20 cellular contexts compared by ENCODE assay signal in genomic region chr7:6078548-6078947, GRCh38. TPM values are rescaled to one million over a fixed set of nuclear protein-coding genes. Genes with fewer than 3 reads are reported as not detected.
DNase-seq lines count a peak whose midpoint lies in the region; ATAC-seq lines count a peak whose summit lies in the region.
"Had no signal": no experiment of that assay in that cellular context is flagged by ENCODE, and none has a peak within 500 bp of the region (broad histone marks: within the 10 kb centered on the region; RNA-seq: fewer than 3 reads in every experiment).

No MANE protein-coding gene starts in this region.

- H3K4me3 Mint-ChIP-seq in naive B cell, result peak overlapping the region in 1 of 8 donors; percentile 73
- H3K4me3 Mint-ChIP-seq: CD4-positive, alpha-beta T cell; H9 had no signal

- DNase-seq in Daoy (ENCODE audit: low read depth), result peak; percentile 16
- DNase-seq in M059J (ENCODE audit: low read depth), result peak; percentile 21
- peak; percentile 43 for DNase-seq in RPMI8226
- DNase-seq in naive B cell, result peak; percentile 56
- no peak for DNase-seq in activated T-cell treated with anti-CD3 and anti-CD28 coated beads, Interleukin-2, amount 50 U/mL, for 48 hours
- no peak for DNase-seq in NCI-H526 (lab: John Stamatoyannopoulos, UW)
- DNase-seq: BE2C; Caco-2; CD4-positive, alpha-beta T cell; EL; H9; NCI-H1092 treated with DMSO at 0.1 percent for 48 hours; NCI-H146; NCI-H2029 treated with DMSO at 0.1 percent for 48 hours; NCI-H2171 treated with DMSO at 0.1 percent for 48 hours; NCI-H446; NCI-H69; T-helper 1 cell; T-helper 9 cell had no signal

- no peaks in the 10 kb centered on the region for H3K27me3 Mint-ChIP-seq in naive B cell
- H3K27me3 Mint-ChIP-seq: CD4-positive, alpha-beta T cell had no signal

- H3K4me1 Mint-ChIP-seq in naive B cell, result peaks cover 8 to 15% (median 11%) of the 10 kb centered on the region in 3 donors

- no peaks in the 10 kb centered on the region for H3K36me3 Mint-ChIP-seq in naive B cell

- peak overlapping the region; percentile 39 to 97 (median 82) for H3K27ac Mint-ChIP-seq in naive B cell
- H3K27ac Mint-ChIP-seq: CD4-positive, alpha-beta T cell; H9 had no signal

- H3K9me3 Mint-ChIP-seq in naive B cell, result no peaks in the 10 kb centered on the region
- H3K9me3 Mint-ChIP-seq: CD4-positive, alpha-beta T cell; H9 had no signal

- ATAC-seq in naive B cell (ENCODE audit: low read depth in 2 of 2), result peak; percentile 34 to 42
- ATAC-seq in GM19351 (IDR thresholded peaks at IDR 0.05; ENCODE audit: unreplicated experiment), result no peak

RNA-seq across cellular contexts. Expression of gene EIF2AK1, which starts 19.6 kb away (rescaled TPM):
- total RNA-seq in Daoy (2014; rRNA removed; shearing (Covaris generic)), result 81.4 and 102 TPM in 2 replicates
- 189 and 198 TPM in 2 replicates for total RNA-seq in M059J (2014; rRNA removed; shearing (Covaris generic))
- 100 to 1,000 TPM in 1 of 6 donors, 10 to 100 TPM in 5; 72.1 to 104 (median 92.5) TPM for polyA plus RNA-seq in naive B cell (ENCODE audit: low read depth in 6 of 6)

RNA-seq across cellular contexts. Expression of gene USP42, which starts 26.2 kb away (rescaled TPM):
- 6.7 and 16.5 TPM in 2 replicates for total RNA-seq in Daoy (2014; rRNA removed; shearing (Covaris generic))
- total RNA-seq in M059J (2014; rRNA removed; shearing (Covaris generic)), result 6.6 and 9.7 TPM in 2 replicates
- polyA plus RNA-seq in naive B cell (ENCODE audit: low read depth in 6 of 6), result 10 to 100 TPM in 1 of 6 donors, 1 to 10 TPM in 5; 2.8 to 12.5 (median 5.8) TPM

RNA-seq across cellular contexts. Expression of gene ANKRD61, which starts 47.4 kb away (rescaled TPM):
- 0.23 and 0.89 TPM in 2 replicates for total RNA-seq in Daoy (2014; rRNA removed; shearing (Covaris generic))
- 1.2 TPM in 1 of 2 replicates, not detected in the other for total RNA-seq in M059J (2014; rRNA removed; shearing (Covaris generic))
- polyA plus RNA-seq in naive B cell (ENCODE audit: low read depth in 6 of 6), result under 1 TPM in 4 of 6 donors, not detected in 2; 0.25 to 0.85 (median 0.41) TPM
- total RNA-seq: CD4-positive, alpha-beta T cell had no signal

Comparison
In these comparisons a context has a peak if more than half of its experiments do, and no peak if none do; other contexts are left out.
1. DNase-seq: peak in Daoy (single experiment), M059J (single experiment), RPMI8226 (single experiment) and naive B cell (single experiment); none in activated T-cell treated with anti-CD3 and anti-CD28 coated beads, Interleukin-2, amount 50 U/mL, for 48 hours (0 of 2) and NCI-H526 (0 of 2).